ENCODE assay signal across 1 cellular context in genomic region chr20:18793625-18794427, GRCh38.
TF ChIP-seq lines count a peak whose summit lies in the region.

No MANE protein-coding gene starts in this region.

TF ChIP-seq in HepG2, 621 proteins besides CTCF, POLR2A, EP300 and RAD21 (continued from another document and continues in another):
- no peak; the same call in 1 of the 2 replicates for TF ChIP-seq SNAPC5 (CRISPR knock-in tag; IDR thresholded peaks at IDR 0.05; ENCODE audit: borderline replicate concordance)
- TF ChIP-seq, protein P1, sequence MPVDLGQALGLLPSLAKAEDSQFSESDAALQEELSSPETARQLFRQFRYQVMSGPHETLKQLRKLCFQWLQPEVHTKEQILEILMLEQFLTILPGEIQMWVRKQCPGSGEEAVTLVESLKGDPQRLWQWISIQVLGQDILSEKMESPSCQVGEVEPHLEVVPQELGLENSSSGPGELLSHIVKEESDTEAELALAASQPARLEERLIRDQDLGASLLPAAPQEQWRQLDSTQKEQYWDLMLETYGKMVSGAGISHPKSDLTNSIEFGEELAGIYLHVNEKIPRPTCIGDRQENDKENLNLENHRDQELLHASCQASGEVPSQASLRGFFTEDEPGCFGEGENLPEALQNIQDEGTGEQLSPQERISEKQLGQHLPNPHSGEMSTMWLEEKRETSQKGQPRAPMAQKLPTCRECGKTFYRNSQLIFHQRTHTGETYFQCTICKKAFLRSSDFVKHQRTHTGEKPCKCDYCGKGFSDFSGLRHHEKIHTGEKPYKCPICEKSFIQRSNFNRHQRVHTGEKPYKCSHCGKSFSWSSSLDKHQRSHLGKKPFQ (CRISPR knock-in tag; IDR thresholded peaks at IDR 0.05; ENCODE audit: insufficient replicate concordance), result no peak
- 0 out of 2 replicates have a peak, but pooled peaks have one; percentile 23 for TF ChIP-seq MNT (IDR thresholded peaks at IDR 0.05)
- TF ChIP-seq NR0B2 (CRISPR knock-in tag; IDR thresholded peaks at IDR 0.05), result peak; percentile 58; the same call in 1 of the 2 replicates
- peak; percentile 87 for TF ChIP-seq TBX2 (CRISPR knock-in tag; IDR thresholded peaks at IDR 0.05; ENCODE audit: borderline replicate concordance)
- no peak; the same call in 1 of the 2 replicates for TF ChIP-seq NFIC (IDR thresholded peaks at IDR 0.05; ENCODE audit: low read length)
- TF ChIP-seq, protein P2, sequence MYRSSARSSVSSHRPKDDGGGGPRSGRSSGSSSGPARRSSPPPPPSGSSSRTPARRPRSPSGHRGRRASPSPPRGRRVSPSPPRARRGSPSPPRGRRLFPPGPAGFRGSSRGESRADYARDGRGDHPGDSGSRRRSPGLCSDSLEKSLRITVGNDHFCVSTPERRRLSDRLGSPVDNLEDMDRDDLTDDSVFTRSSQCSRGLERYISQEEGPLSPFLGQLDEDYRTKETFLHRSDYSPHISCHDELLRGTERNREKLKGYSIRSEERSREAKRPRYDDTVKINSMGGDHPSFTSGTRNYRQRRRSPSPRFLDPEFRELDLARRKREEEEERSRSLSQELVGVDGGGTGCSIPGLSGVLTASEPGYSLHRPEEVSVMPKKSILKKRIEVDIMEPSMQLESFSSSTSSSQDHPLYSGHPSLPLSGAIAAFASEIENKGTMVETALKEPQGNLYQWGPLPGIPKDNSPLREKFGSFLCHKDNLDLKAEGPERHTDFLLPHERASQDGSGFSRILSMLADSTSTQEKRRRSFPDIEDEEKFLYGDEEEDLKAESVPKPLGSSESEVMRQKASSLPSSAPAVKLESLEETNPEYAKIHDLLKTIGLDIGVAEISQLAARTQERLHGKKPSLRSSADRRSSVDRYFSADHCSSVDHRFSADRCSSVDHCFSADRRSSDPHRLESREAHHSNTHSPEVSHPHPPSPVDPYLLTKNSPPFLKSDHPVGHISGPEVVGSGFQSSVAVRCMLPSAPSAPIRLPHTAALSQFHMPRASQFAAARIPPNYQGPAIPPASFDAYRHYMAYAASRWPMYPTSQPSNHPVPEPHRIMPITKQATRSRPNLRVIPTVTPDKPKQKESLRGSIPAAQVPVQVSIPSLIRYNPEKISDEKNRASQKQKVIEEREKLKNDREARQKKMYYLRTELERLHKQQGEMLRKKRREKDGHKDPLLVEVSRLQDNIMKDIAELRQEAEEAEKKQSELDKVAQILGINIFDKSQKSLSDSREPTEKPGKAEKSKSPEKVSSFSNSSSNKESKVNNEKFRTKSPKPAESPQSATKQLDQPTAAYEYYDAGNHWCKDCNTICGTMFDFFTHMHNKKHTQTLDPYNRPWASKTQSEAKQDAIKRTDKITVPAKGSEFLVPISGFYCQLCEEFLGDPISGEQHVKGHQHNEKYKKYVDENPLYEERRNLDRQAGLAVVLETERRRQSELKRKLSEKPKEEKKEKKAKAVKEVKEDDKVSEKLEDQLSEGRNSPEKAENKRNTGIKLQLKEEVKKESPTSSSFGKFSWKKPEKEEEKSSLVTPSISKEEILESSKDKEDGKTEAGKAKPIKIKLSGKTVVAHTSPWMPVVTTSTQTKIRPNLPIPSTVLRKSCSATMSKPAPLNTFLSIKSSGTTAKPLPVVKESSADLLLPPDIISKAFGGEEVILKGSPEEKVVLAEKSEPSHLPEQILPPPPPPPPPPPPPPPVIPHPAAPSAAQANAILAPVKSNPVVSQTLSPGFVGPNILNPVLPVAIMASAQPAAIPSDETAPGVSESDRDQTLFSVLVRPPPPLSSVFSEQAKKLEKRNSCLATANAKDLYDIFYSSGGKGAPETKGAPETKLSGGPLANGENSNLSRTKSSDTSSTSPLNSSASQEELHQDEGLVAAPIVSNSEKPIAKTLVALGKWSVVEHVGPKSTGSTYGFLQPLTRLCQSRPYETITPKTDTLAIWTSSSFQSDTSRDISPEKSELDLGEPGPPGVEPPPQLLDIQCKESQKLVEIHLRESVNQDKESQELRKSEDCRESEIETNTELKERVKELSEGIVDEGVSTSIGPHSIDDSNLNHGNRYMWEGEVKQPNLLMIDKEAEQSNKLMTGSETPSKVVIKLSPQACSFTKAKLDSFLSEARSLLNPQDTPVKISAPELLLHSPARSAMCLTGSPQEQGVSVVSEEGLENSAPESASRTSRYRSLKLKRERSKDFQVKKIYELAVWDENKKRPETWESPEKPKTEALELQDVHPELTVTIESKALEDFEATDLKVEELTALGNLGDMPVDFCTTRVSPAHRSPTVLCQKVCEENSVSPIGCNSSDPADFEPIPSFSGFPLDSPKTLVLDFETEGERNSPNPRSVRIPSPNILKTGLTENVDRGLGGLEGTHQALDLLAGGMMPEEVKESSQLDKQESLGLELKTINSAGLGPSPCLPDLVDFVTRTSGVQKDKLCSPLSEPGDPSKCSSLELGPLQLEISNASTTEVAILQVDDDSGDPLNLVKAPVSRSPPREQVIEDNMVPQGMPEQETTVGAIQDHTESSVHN (CRISPR knock-in tag; IDR thresholded peaks at IDR 0.05), result peak; percentile 86
- peak; percentile 82; the same call in 1 of the 2 replicates for TF ChIP-seq TAF1 (CRISPR knock-in tag; IDR thresholded peaks at IDR 0.05)
- peak; percentile 94 for TF ChIP-seq ZNF557 (CRISPR knock-in tag; IDR thresholded peaks at IDR 0.05)
- peak; percentile 95; the same call in 1 of the 2 replicates for TF ChIP-seq ZNF704 (CRISPR knock-in tag; IDR thresholded peaks at IDR 0.05; ENCODE audit: borderline replicate concordance)
- TF ChIP-seq ARNT2 (CRISPR knock-in tag; IDR thresholded peaks at IDR 0.05; ENCODE audit: low read depth), result no peak
- peak; percentile 98 for TF ChIP-seq EED (CRISPR knock-in tag; IDR thresholded peaks at IDR 0.05)
- TF ChIP-seq, protein P3, sequence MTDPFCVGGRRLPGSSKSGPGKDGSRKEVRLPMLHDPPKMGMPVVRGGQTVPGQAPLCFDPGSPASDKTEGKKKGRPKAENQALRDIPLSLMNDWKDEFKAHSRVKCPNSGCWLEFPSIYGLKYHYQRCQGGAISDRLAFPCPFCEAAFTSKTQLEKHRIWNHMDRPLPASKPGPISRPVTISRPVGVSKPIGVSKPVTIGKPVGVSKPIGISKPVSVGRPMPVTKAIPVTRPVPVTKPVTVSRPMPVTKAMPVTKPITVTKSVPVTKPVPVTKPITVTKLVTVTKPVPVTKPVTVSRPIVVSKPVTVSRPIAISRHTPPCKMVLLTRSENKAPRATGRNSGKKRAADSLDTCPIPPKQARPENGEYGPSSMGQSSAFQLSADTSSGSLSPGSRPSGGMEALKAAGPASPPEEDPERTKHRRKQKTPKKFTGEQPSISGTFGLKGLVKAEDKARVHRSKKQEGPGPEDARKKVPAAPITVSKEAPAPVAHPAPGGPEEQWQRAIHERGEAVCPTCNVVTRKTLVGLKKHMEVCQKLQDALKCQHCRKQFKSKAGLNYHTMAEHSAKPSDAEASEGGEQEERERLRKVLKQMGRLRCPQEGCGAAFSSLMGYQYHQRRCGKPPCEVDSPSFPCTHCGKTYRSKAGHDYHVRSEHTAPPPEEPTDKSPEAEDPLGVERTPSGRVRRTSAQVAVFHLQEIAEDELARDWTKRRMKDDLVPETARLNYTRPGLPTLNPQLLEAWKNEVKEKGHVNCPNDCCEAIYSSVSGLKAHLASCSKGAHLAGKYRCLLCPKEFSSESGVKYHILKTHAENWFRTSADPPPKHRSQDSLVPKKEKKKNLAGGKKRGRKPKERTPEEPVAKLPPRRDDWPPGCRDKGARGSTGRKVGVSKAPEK (CRISPR knock-in tag; IDR thresholded peaks at IDR 0.05; ENCODE audit: borderline replicate concordance), result no peak
- peak; percentile 83 for TF ChIP-seq ZNF737 (CRISPR knock-in tag; IDR thresholded peaks at IDR 0.05; ENCODE audit: borderline replicate concordance)
- TF ChIP-seq ZBTB26 (CRISPR knock-in tag; IDR thresholded peaks at IDR 0.05; ENCODE audit: borderline replicate concordance), result peak; percentile 87
- no peak for TF ChIP-seq ZNF30 (CRISPR knock-in tag; IDR thresholded peaks at IDR 0.05)
- TF ChIP-seq ZNF782 (CRISPR knock-in tag; IDR thresholded peaks at IDR 0.05; ENCODE audit: borderline replicate concordance), result peak; percentile 98; the same call in 1 of the 2 replicates
- TF ChIP-seq BHLHE40 (IDR thresholded peaks at IDR 0.05; ENCODE audit: low read length), result peak; percentile 79
- no peak for TF ChIP-seq ZNF703 (CRISPR knock-in tag; IDR thresholded peaks at IDR 0.05; ENCODE audit: borderline replicate concordance)
- TF ChIP-seq, protein P4, sequence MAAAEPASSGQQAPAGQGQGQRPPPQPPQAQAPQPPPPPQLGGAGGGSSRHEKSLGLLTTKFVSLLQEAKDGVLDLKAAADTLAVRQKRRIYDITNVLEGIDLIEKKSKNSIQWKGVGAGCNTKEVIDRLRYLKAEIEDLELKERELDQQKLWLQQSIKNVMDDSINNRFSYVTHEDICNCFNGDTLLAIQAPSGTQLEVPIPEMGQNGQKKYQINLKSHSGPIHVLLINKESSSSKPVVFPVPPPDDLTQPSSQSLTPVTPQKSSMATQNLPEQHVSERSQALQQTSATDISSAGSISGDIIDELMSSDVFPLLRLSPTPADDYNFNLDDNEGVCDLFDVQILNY (CRISPR knock-in tag; conservative IDR thresholded peaks at IDR 0.05), result peak; percentile 24; the same call in 1 of the 2 replicates
- TF ChIP-seq RBM22 (optimal IDR thresholded peaks at IDR 0.05; ENCODE audit: low read length), result no peak
- no peak for TF ChIP-seq MTA3 (CRISPR knock-in tag; IDR thresholded peaks at IDR 0.05)
- no peak for TF ChIP-seq KLF15 (CRISPR knock-in tag; IDR thresholded peaks at IDR 0.05; ENCODE audit: borderline replicate concordance)
- no peak for TF ChIP-seq ATF5 (CRISPR knock-in tag; IDR thresholded peaks at IDR 0.05; ENCODE audit: low read depth)
- peak; percentile 86 for TF ChIP-seq FOXJ3 (CRISPR knock-in tag; IDR thresholded peaks at IDR 0.05; ENCODE audit: borderline replicate concordance)
- TF ChIP-seq THAP11 (CRISPR knock-in tag; IDR thresholded peaks at IDR 0.05), result peak; percentile 100
- TF ChIP-seq PBX3 (CRISPR knock-in tag; IDR thresholded peaks at IDR 0.05; ENCODE audit: borderline replicate concordance), result peak; percentile 61; the same call in 1 of the 2 replicates
- no peak for TF ChIP-seq MLLT10 (CRISPR knock-in tag; IDR thresholded peaks at IDR 0.05)
- TF ChIP-seq ZNF484 (CRISPR knock-in tag; IDR thresholded peaks at IDR 0.05; ENCODE audit: borderline replicate concordance, low read depth), result no peak
- peak; percentile 93; the same call in 1 of the 2 replicates for TF ChIP-seq ZNF556 (CRISPR knock-in tag; IDR thresholded peaks at IDR 0.05; ENCODE audit: borderline replicate concordance)
- TF ChIP-seq ESRRA (CRISPR knock-in tag; IDR thresholded peaks at IDR 0.05; ENCODE audit: low read depth), result peak; percentile 68; the same call in 1 of the 2 replicates
- TF ChIP-seq SAFB2 (CRISPR knock-in tag; IDR thresholded peaks at IDR 0.05; ENCODE audit: borderline replicate concordance, low read depth), result no peak
- TF ChIP-seq KDM1A (CRISPR knock-in tag; IDR thresholded peaks at IDR 0.05), result no peak
- peak; percentile 95 for TF ChIP-seq ZFP90 (CRISPR knock-in tag; IDR thresholded peaks at IDR 0.05; ENCODE audit: borderline replicate concordance)
- TF ChIP-seq MYNN (CRISPR knock-in tag; IDR thresholded peaks at IDR 0.05; ENCODE audit: low read depth), result no peak
- peak; percentile 76 for TF ChIP-seq MXD4 (CRISPR knock-in tag; IDR thresholded peaks at IDR 0.05)
- TF ChIP-seq ZNF619 (CRISPR knock-in tag; IDR thresholded peaks at IDR 0.05), result peak; percentile 78; the same call in 1 of the 2 replicates
